Comparison of ENCODE assay signal across 8 cellular contexts in the genomic region with DNA sequence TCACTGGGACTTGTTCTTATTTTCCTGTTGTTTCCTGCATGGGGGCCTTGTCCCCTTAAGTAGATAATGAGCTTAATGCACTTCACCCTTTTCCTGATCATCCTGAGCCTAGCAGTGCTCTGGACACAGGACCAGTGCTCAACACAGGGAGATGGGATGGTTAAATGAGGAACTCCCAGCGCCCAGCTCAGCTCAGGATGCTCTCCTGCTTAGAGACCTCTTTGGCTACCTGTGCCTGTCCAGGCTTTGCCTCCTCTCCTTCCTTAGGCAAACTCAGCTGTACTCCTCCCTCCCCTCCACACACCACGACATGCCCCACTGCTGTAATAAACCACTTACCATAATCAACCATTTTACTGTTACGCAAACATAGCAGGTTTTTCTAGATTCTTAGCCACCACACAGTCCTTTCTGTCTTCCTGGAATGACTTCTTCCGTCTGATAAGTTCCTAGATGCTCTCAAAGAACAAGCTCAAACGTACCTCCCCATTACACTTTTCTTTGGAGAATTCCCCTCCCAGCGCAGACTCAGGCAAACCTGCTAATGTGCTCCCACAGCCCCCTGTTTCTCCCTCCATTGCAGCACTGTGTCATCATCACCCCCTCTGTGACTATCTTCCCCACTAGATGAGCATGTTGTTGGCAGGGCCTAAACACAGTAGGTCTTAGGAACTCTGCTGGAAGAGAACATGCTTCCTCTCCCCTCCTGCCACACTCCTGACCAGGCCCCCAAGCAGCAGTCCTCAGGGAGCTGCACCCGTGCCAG.
DNase-seq lines count a peak whose midpoint lies in the region; ATAC-seq, FAIRE-seq and TF ChIP-seq lines count a peak whose summit lies in the region.

No MANE protein-coding gene starts in this region.

- ATAC-seq in GM18870 (IDR thresholded peaks at IDR 0.05; ENCODE audit: unreplicated experiment) (peak; percentile 18), GM21360 (IDR thresholded peaks at IDR 0.05; ENCODE audit: unreplicated experiment) (no peak)

- H3K4me1 ChIP-seq in astrocyte (ENCODE audit: insufficient read depth, low read length): peaks cover 42% of the 10 kb centered on the region
- peaks cover 0 to 57% (median 41%) of the 10 kb centered on the region in 4 donors for H3K4me1 ChIP-seq in sigmoid colon
- no peaks in the 10 kb centered on the region for H3K4me1 ChIP-seq in A673 (ENCODE audit: insufficient read depth, low read length, poor library complexity, severe bottlenecking)

- H4K20me1 ChIP-seq in astrocyte (ENCODE audit: insufficient read depth, low read length): no peaks in the 10 kb centered on the region

- H3K27me3 ChIP-seq in astrocyte (ENCODE audit: insufficient read depth, low read length): no peaks in the 10 kb centered on the region
- no peaks in the 10 kb centered on the region for H3K27me3 ChIP-seq in sigmoid colon
- H3K27me3 ChIP-seq in A673 (replicated peaks; ENCODE audit: insufficient read depth, low read depth, low read length, poor library complexity): no peaks in the 10 kb centered on the region

- peak overlapping the region; percentile 58 for H3K4me2 ChIP-seq in astrocyte (ENCODE audit: low read length)

- no peak for TF ChIP-seq POLR2A in sigmoid colon (IDR thresholded peaks at IDR 0.05)

- DNase-seq in astrocyte (ENCODE audit: low read depth) (no peak), sigmoid colon (no peak), NCI-H2107 (lab: John Stamatoyannopoulos, UW) (no peak), KBM-7 (no peak), A673 (ENCODE audit: low spot score) (no peak)

- TF ChIP-seq CTCF in astrocyte (IDR thresholded peaks at IDR 0.05; ENCODE audit: insufficient read depth, low read depth, low read length) (no peak), sigmoid colon (IDR thresholded peaks at IDR 0.05) (no peak), A673 (conservative IDR thresholded peaks at IDR 0.05; ENCODE audit: low read depth, low read length) (no peak)

- in situ Hi-C loops in KBM-7 (cut with MboI; ENCODE audit: low pct_unique_long_range_greater_than_20kb, low sequenced_read_pairs): no loop called here

- H3K36me3 ChIP-seq in KOPT-K1 (ENCODE audit: insufficient read depth, low read length) (no peaks in the 10 kb centered on the region), astrocyte (ENCODE audit: insufficient read depth, low read length) (peaks cover 89% of the 10 kb centered on the region), sigmoid colon (peaks cover 9 to 62% (median 32%) of the 10 kb centered on the region in 4 donors), A673 (ENCODE audit: insufficient read depth, low read length, poor library complexity, severe bottlenecking) (no peaks in the 10 kb centered on the region)

- FAIRE-seq in astrocyte (lab: Jason Lieb, UNC): no peak

- peaks cover 7% of the 10 kb centered on the region for H3K4me1 Mint-ChIP-seq in astrocyte (ENCODE audit: low read depth, unreplicated experiment)

- no peaks in the 10 kb centered on the region for H3K9me3 ChIP-seq in KOPT-K1 (ENCODE audit: insufficient read depth, low read length, poor library complexity, severe bottlenecking)
- no peaks in the 10 kb centered on the region for H3K9me3 ChIP-seq in astrocyte (ENCODE audit: insufficient read depth, low read depth, low read length)
- H3K9me3 ChIP-seq in sigmoid colon: no peaks in the 10 kb centered on the region
- H3K9me3 ChIP-seq in A673 (ENCODE audit: low read depth, low read length, poor library complexity, severe bottlenecking): no peaks in the 10 kb centered on the region

- BruUV-seq in A673 (replicated peaks; lab: Mats Ljungman, UMichigan): no TSS peak

- peak overlapping the region; percentile 76 for H3K27ac Mint-ChIP-seq in astrocyte (ENCODE audit: unreplicated experiment)

- H3K79me2 ChIP-seq in astrocyte (ENCODE audit: insufficient read depth, low read length): peaks cover 31% of the 10 kb centered on the region

- no peak overlapping the region for H3K4me3 Mint-ChIP-seq in astrocyte (ENCODE audit: unreplicated experiment)

- TF ChIP-seq EP300 in sigmoid colon (IDR thresholded peaks at IDR 0.05): no peak

- 18 to 45% methylated on average over 7 of the region's 7 CpGs for WGBS in sigmoid colon, 2 donors

- H3K9me3 Mint-ChIP-seq in astrocyte (ENCODE audit: unreplicated experiment): no peaks in the 10 kb centered on the region

- POLR2A ChIA-PET in A673 (lab: Charles Lee; ENCODE audit: low non-redundant PET): no interaction called here

- peak overlapping the region; percentile 85 for H3K9ac ChIP-seq in astrocyte (ENCODE audit: low read length)

- intact Hi-C loops in sigmoid colon (cut with DNase I): no loop called here
- intact Hi-C loops in A673 (cut with micrococcal nuclease; ENCODE audit: unreplicated experiment): no loop called here

- H3K27me3 Mint-ChIP-seq in astrocyte (ENCODE audit: low read depth, unreplicated experiment): no peaks in the 10 kb centered on the region

- H3K27ac ChIP-seq in KOPT-K1 (ENCODE audit: low read depth, low read length, poor library complexity, severe bottlenecking) (peak overlapping the region; percentile 88), astrocyte (ENCODE audit: low read depth, low read length) (peak overlapping the region; percentile 94), sigmoid colon (peak overlapping the region; percentile 32 to 89 (median 64)), A673 (ENCODE audit: low read depth, low read length, poor library complexity, severe bottlenecking) (no peak overlapping the region)

- CTCF ChIA-PET in A673 (lab: Charles Lee): no interaction called here

- peaks cover 52% of the 10 kb centered on the region for H3K36me3 Mint-ChIP-seq in astrocyte (ENCODE audit: low read depth, unreplicated experiment)

- no peak overlapping the region for H2AFZ ChIP-seq in astrocyte (ENCODE audit: low read depth, low read length)

- peak overlapping the region; percentile 15 for H3K4me3 ChIP-seq in astrocyte (ENCODE audit: insufficient read depth, low read depth, low read length)
- no peak overlapping the region for H3K4me3 ChIP-seq in sigmoid colon
- H3K4me3 ChIP-seq in A673 (ENCODE audit: low read depth, low read length, poor library complexity, severe bottlenecking): no peak overlapping the region
